11 cellular contexts compared by ENCODE assay signal in the genomic region with DNA sequence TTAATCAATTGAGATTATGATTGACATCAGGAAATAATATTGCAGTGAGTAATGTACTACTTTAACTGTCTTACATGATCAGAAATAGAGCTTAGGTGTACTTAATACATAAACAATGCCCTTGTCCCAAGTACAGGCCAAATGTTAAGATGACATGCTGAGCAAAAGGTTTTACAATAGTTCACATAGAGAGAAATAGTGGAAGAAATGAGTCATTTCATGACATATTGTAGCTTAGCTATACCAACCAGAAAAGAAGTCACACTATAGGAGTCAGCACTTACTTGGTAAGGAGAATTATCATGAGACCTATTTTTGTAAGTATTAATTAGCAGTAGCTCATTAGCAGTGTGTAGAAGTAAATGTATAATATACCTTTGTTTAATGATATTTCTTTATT.
A peak's percentile ranks its signal among the peaks of the same experiment; 100 is the strongest.
DNase-seq lines count a peak whose midpoint lies in the region; ATAC-seq, FAIRE-seq and TF ChIP-seq lines count a peak whose summit lies in the region.
"Had no signal": no experiment of that assay in that cellular context is flagged by ENCODE, and none has a peak within 500 bp of the region (broad histone marks: within the 10 kb centered on the region; RNA-seq: fewer than 3 reads in every experiment).

No MANE protein-coding gene starts in this region.

- H3K27me3 ChIP-seq in astrocyte (ENCODE audit: insufficient read depth, low read length): no peaks in the 10 kb centered on the region

- H3K27me3 Mint-ChIP-seq in astrocyte (ENCODE audit: low read depth, unreplicated experiment) (no peaks in the 10 kb centered on the region), CD14-positive monocyte (ENCODE audit: low read depth in 3 of 3) (peaks cover 0 to 2% (median 0%) of the 10 kb centered on the region in 3 donors)
- H3K27me3 Mint-ChIP-seq: effector memory CD8-positive, alpha-beta T cell; memory B cell had no signal

- H3K27ac Mint-ChIP-seq in astrocyte (ENCODE audit: unreplicated experiment) (no peak overlapping the region), CD14-positive monocyte (no peak overlapping the region)
- H3K27ac Mint-ChIP-seq: effector memory CD8-positive, alpha-beta T cell; memory B cell had no signal

- H3K36me3 ChIP-seq in astrocyte (ENCODE audit: insufficient read depth, low read length): no peaks in the 10 kb centered on the region

- TF ChIP-seq CTCF in astrocyte (IDR thresholded peaks at IDR 0.05; ENCODE audit: insufficient read depth, low read depth, low read length): no peak
- no peak for TF ChIP-seq CTCF in CD14-positive monocyte (IDR thresholded peaks at IDR 0.05)

- no peaks in the 10 kb centered on the region for H3K79me2 ChIP-seq in astrocyte (ENCODE audit: insufficient read depth, low read length)

- no peak for FAIRE-seq in astrocyte (lab: Jason Lieb, UNC)

- H3K9me3 ChIP-seq in astrocyte (ENCODE audit: insufficient read depth, low read depth, low read length): no peaks in the 10 kb centered on the region

- no peaks in the 10 kb centered on the region for H3K4me1 ChIP-seq in astrocyte (ENCODE audit: insufficient read depth, low read length)

- H3K4me1 Mint-ChIP-seq in astrocyte (ENCODE audit: low read depth, unreplicated experiment): peaks cover 4% of the 10 kb centered on the region
- H3K4me1 Mint-ChIP-seq in CD14-positive monocyte: no peaks in the 10 kb centered on the region
- H3K4me1 Mint-ChIP-seq: memory B cell had no signal

- H2AFZ ChIP-seq in astrocyte (ENCODE audit: low read depth, low read length): no peak overlapping the region

- no peak overlapping the region for H3K9ac ChIP-seq in astrocyte (ENCODE audit: low read length)

- H3K4me3 ChIP-seq in astrocyte (ENCODE audit: insufficient read depth, low read depth, low read length): no peak overlapping the region

- H3K36me3 Mint-ChIP-seq in astrocyte (ENCODE audit: low read depth, unreplicated experiment) (no peaks in the 10 kb centered on the region), CD14-positive monocyte (no peaks in the 10 kb centered on the region)
- H3K36me3 Mint-ChIP-seq: memory B cell had no signal

- no peak overlapping the region for H3K27ac ChIP-seq in astrocyte (ENCODE audit: low read depth, low read length)

- peak; percentile 61 for ATAC-seq in GM21367 (IDR thresholded peaks at IDR 0.05; ENCODE audit: unreplicated experiment)
- ATAC-seq in HG03159 (IDR thresholded peaks at IDR 0.05; ENCODE audit: unreplicated experiment): peak; percentile 71
- no peak for ATAC-seq in GM21717 (IDR thresholded peaks at IDR 0.05; ENCODE audit: unreplicated experiment)
- ATAC-seq: effector memory CD8-positive, alpha-beta T cell had no signal

- no peaks in the 10 kb centered on the region for H4K20me1 ChIP-seq in astrocyte (ENCODE audit: insufficient read depth, low read length)

- H3K4me3 Mint-ChIP-seq in astrocyte (ENCODE audit: unreplicated experiment): no peak overlapping the region
- no peak overlapping the region for H3K4me3 Mint-ChIP-seq in CD14-positive monocyte
- H3K4me3 Mint-ChIP-seq: effector memory CD8-positive, alpha-beta T cell; memory B cell had no signal

- intact Hi-C loops in CD14-positive monocyte (cut with micrococcal nuclease): no loop called here

- no peak overlapping the region for H3K4me2 ChIP-seq in astrocyte (ENCODE audit: low read length)

- H3K9me3 Mint-ChIP-seq in astrocyte (ENCODE audit: unreplicated experiment): no peaks in the 10 kb centered on the region
- H3K9me3 Mint-ChIP-seq in CD14-positive monocyte: peaks cover 0 to 9% (median 2%) of the 10 kb centered on the region in 7 donors
- H3K9me3 Mint-ChIP-seq: effector memory CD8-positive, alpha-beta T cell; memory B cell had no signal

- peak; percentile 20 for DNase-seq in A172 (ENCODE audit: low spot score)
- DNase-seq in astrocyte (ENCODE audit: low read depth): peak; percentile 38
- DNase-seq in NCI-H2081 (lab: John Stamatoyannopoulos, UW): no peak
- DNase-seq in CD14-positive monocyte (ENCODE audit: low spot score): no peak
- no peak for DNase-seq in ureter (ENCODE audit: low spot score)
- DNase-seq: effector memory CD8-positive, alpha-beta T cell; stimulated activated CD4-positive, alpha-beta T cell treated with anti-CD3 and anti-CD28 coated beads, Interleukin-2, amount 100 ng/mL, for 48 hours had no signal

Comparison
In these comparisons a context has a peak if more than half of its experiments do, and no peak if none do; other contexts are left out.
1. DNase-seq: peak in A172 (single experiment) and astrocyte (single experiment); none in NCI-H2081 (0 of 2), CD14-positive monocyte (single experiment) and ureter (single experiment).